Comparison of ENCODE assay signal across 10 cellular contexts in the genomic region with DNA sequence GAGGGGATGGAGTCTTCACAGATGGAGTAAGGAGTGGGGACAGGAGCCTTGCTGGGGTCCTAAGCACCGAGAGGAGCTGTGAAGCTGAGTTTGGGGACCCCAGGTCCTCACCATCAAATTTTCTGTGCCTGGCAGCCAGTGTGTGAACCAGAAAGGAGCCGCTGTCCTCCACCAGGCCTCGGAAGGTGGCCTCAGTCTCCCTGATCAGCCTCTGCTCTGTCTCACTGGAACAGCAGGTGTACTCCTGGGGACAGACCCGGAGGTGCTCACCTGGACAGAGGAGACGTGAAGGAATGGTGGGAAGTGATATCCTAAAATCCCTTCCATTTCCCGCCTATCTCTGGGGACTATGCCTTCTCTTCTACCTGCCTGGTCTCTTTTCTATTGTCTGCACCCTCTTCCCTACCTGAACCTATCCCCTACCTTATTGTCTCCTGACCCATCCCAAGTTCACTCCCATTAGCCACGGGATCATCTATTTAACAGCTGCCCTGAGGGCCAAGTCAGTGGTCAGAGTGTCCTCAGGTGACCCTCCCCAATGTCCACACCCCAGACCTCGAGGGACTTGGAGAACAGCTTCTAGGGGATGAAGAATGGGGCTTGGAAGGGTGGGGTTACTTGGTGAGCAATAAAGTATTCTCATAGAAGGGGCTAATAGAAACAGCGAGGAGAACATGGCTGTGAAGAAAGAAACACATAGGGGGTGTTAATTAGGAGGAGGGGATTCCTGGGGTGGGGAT. TPM values are rescaled to one million over a fixed set of nuclear protein-coding genes. Genes with fewer than 3 reads are reported as not detected.
DNase-seq lines count a peak whose midpoint lies in the region; ATAC-seq, FAIRE-seq and TF ChIP-seq lines count a peak whose summit lies in the region.
"Had no signal": no experiment of that assay in that cellular context is flagged by ENCODE, and none has a peak within 500 bp of the region (broad histone marks: within the 10 kb centered on the region; RNA-seq: fewer than 3 reads in every experiment).

No MANE protein-coding gene starts in this region.

- H3K9me3 ChIP-seq in CD4-positive, alpha-beta memory T cell (ENCODE audit: control insufficient read depth in 1 of 2, low read length in 2 of 2), result no peaks in the 10 kb centered on the region
- no peaks in the 10 kb centered on the region for H3K9me3 ChIP-seq in KOPT-K1 (ENCODE audit: insufficient read depth, low read length, poor library complexity, severe bottlenecking)
- H3K9me3 ChIP-seq in mammary epithelial cell (replicated peaks; ENCODE audit: insufficient read depth, low read length), result peaks cover 5% of the 10 kb centered on the region
- H3K9me3 ChIP-seq: testis had no signal

- no TSS peak for BruUV-seq in mammary epithelial cell (replicated peaks; lab: Mats Ljungman, UMichigan)

- H3K79me2 ChIP-seq in mammary epithelial cell (ENCODE audit: insufficient read depth, low read length), result no peaks in the 10 kb centered on the region

- H3K9me3 Mint-ChIP-seq in CD4-positive, alpha-beta memory T cell, result peaks cover 0 to 2% (median 0%) of the 10 kb centered on the region in 8 donors
- H3K9me3 Mint-ChIP-seq in natural killer cell treated with Interleukin-12 subunit alpha and Interleukin-12 subunit beta and Interleukin-15 and Interleukin-18, amount 100 ng/mL, for 72 hours, result peaks cover 3% of the 10 kb centered on the region

- no peak for DNase-seq in CD4-positive, alpha-beta memory T cell
- DNase-seq in mammary epithelial cell, result no peak
- DNase-seq in natural killer cell treated with Interleukin-12 subunit alpha and Interleukin-12 subunit beta and Interleukin-15 and Interleukin-18, amount 100 ng/mL, for 72 hours (ENCODE audit: low spot score), result no peak
- no peak for DNase-seq in GM19239 (ENCODE audit: insufficient read length, low spot score)
- DNase-seq in posterior cingulate gyrus, result no peak
- no peak for DNase-seq in medulla oblongata (ENCODE audit: extremely low spot score)
- DNase-seq: effector memory CD4-positive, alpha-beta T cell; testis had no signal

- peaks cover 32% of the 10 kb centered on the region for H3K4me1 ChIP-seq in CD4-positive, alpha-beta memory T cell (ENCODE audit: insufficient read depth, low read length)
- H3K4me1 ChIP-seq in mammary epithelial cell (ENCODE audit: insufficient read depth, low read length), result no peaks in the 10 kb centered on the region

- 63% methylated on average over 8 of the region's 9 CpGs for WGBS in mammary epithelial cell (ENCODE audit: low coverage, missing lambda C conversion rate)

- H3K4me2 ChIP-seq in mammary epithelial cell (ENCODE audit: insufficient read depth, low read depth, low read length), result peak overlapping the region; percentile 97

- peak overlapping the region; percentile 92 for H2AFZ ChIP-seq in mammary epithelial cell (ENCODE audit: low read depth, low read length)

- dilution Hi-C loops in mammary epithelial cell (cut with HindIII; ENCODE audit: low sequenced_read_pairs), result no loop called here

- H3K36me3 Mint-ChIP-seq in CD4-positive, alpha-beta memory T cell, result no peaks in the 10 kb centered on the region
- H3K36me3 Mint-ChIP-seq in natural killer cell treated with Interleukin-12 subunit alpha and Interleukin-12 subunit beta and Interleukin-15 and Interleukin-18, amount 100 ng/mL, for 72 hours, result no peaks in the 10 kb centered on the region

- H3K9ac ChIP-seq in mammary epithelial cell (ENCODE audit: insufficient read depth, low read length), result no peak overlapping the region

- no peak for FAIRE-seq in GM19239 (lab: Jason Lieb, UNC)

- POLR2A ChIA-PET in CD4-positive, alpha-beta memory T cell (lab: Charles Lee; ENCODE audit: partially characterized antibody), result interaction anchor here (0.9 to 4.8 kb wide), 8 partner anchors 9 to 96 kb away, joined by 3 to 35 read pairs (median 10); a partner anchor contains a TSS

- no peaks in the 10 kb centered on the region for H4K20me1 ChIP-seq in mammary epithelial cell (ENCODE audit: insufficient read depth, low read length)

- no peak for ATAC-seq in natural killer cell treated with Interleukin-12 subunit alpha and Interleukin-12 subunit beta and Interleukin-15 and Interleukin-18, amount 100 ng/mL, for 72 hours
- ATAC-seq in GM21528 (IDR thresholded peaks at IDR 0.05; ENCODE audit: low FRiP score, unreplicated experiment), result no peak

- H3K27me3 Mint-ChIP-seq in CD4-positive, alpha-beta memory T cell, result peaks cover 0 to 2% of the 10 kb centered on the region in 2 donors
- H3K27me3 Mint-ChIP-seq in natural killer cell treated with Interleukin-12 subunit alpha and Interleukin-12 subunit beta and Interleukin-15 and Interleukin-18, amount 100 ng/mL, for 72 hours, result peaks cover 5 to 7% of the 10 kb centered on the region in 2 donors

- no peak overlapping the region for H3K27ac ChIP-seq in CD4-positive, alpha-beta memory T cell (ENCODE audit: low read depth, low read length)
- peak overlapping the region; percentile 71 for H3K27ac ChIP-seq in KOPT-K1 (ENCODE audit: low read depth, low read length, poor library complexity, severe bottlenecking)
- H3K27ac ChIP-seq in mammary epithelial cell (ENCODE audit: insufficient read depth, low read depth, low read length), result no peak overlapping the region

- TF ChIP-seq CTCF in mammary epithelial cell (conservative IDR thresholded peaks at IDR 0.05 in 1 of 2, IDR thresholded peaks at IDR 0.05 in 1 of 2; ENCODE audit: extremely low read depth in 1 of 2, insufficient read depth in 1 of 2, low read depth in 1 of 2, low read length in 2 of 2), result no peak

- H3K27me3 ChIP-seq in CD4-positive, alpha-beta memory T cell (ENCODE audit: insufficient read depth, low read length), result no peaks in the 10 kb centered on the region
- H3K27me3 ChIP-seq in mammary epithelial cell (ENCODE audit: insufficient read depth, low read length), result no peaks in the 10 kb centered on the region
- H3K27me3 ChIP-seq: testis had no signal

- CTCF ChIA-PET in CD4-positive, alpha-beta memory T cell (lab: Charles Lee; ENCODE audit: partially characterized antibody), result interaction anchor here (1.2 to 2.6 kb wide), 3 partner anchors 8 to 43 kb away, joined by 3 to 9 read pairs (median 9); a partner anchor contains a TSS
- CTCF ChIA-PET in mammary epithelial cell (lab: Charles Lee; ENCODE audit: low non-redundant PET), result no interaction called here

- no peak overlapping the region for H3K4me3 ChIP-seq in CD4-positive, alpha-beta memory T cell (ENCODE audit: low read length in 2 of 2)
- H3K4me3 ChIP-seq in mammary epithelial cell (replicated peaks in 1 of 3; ENCODE audit: insufficient read depth in 1 of 3, low read depth in 2 of 3, low read length in 3 of 3), result peak overlapping the region; percentile 54 to 68 (median 60)

- peak overlapping the region; percentile 37 to 91 (median 72) for H3K27ac Mint-ChIP-seq in CD4-positive, alpha-beta memory T cell
- no peak overlapping the region for H3K27ac Mint-ChIP-seq in natural killer cell treated with Interleukin-12 subunit alpha and Interleukin-12 subunit beta and Interleukin-15 and Interleukin-18, amount 100 ng/mL, for 72 hours

- intact Hi-C loops in CD4-positive, alpha-beta memory T cell (cut with micrococcal nuclease), result loop anchor here (5.0 kb wide), 1 partner anchor 36 kb away; no protein-coding TSS in a partner anchor
- intact Hi-C loops in mammary epithelial cell (cut with micrococcal nuclease) (loop anchor here (2.0 kb wide), 1 partner anchor 13 kb away; no protein-coding TSS in a partner anchor), posterior cingulate gyrus (cut with DNase I) (no loop called here)

- no peaks in the 10 kb centered on the region for H3K36me3 ChIP-seq in CD4-positive, alpha-beta memory T cell (ENCODE audit: insufficient read depth, low read length)
- H3K36me3 ChIP-seq in KOPT-K1 (ENCODE audit: insufficient read depth, low read length) (peaks cover 25% of the 10 kb centered on the region; the same call in 1 of the 2 replicates), mammary epithelial cell (ENCODE audit: insufficient read depth, low read length) (no peaks in the 10 kb centered on the region)

- peak overlapping the region; percentile 66 to 83 (median 80) for H3K4me3 Mint-ChIP-seq in CD4-positive, alpha-beta memory T cell
- peak overlapping the region; percentile 45 for H3K4me3 Mint-ChIP-seq in natural killer cell treated with Interleukin-12 subunit alpha and Interleukin-12 subunit beta and Interleukin-15 and Interleukin-18, amount 100 ng/mL, for 72 hours

- H3K4me1 Mint-ChIP-seq in CD4-positive, alpha-beta memory T cell, result peaks cover 21 to 45% (median 30%) of the 10 kb centered on the region in 4 donors
- peaks cover 23 to 28% of the 10 kb centered on the region in 2 donors for H3K4me1 Mint-ChIP-seq in natural killer cell treated with Interleukin-12 subunit alpha and Interleukin-12 subunit beta and Interleukin-15 and Interleukin-18, amount 100 ng/mL, for 72 hours (ENCODE audit: low read depth in 2 of 2)

- in situ Hi-C loops in mammary epithelial cell (cut with MboI; ENCODE audit: low sequenced_read_pairs in 2 of 2), result no loop called here

RNA-seq across cellular contexts. Expression of a gene that starts 0.9 kb away (rescaled TPM):
- total RNA-seq in CD4-positive, alpha-beta memory T cell, result 10 to 100 TPM; 11.8 to 12.5 TPM
- polyA plus RNA-seq in CD4-positive, alpha-beta memory T cell, result under 1 TPM in 1 of 2 donors, not detected in 1; 0.73 TPM
- total RNA-seq in mammary epithelial cell, result 1 to 10 TPM; 4.0 to 6.4 TPM
- 0.53 TPM for polyA plus RNA-seq in mammary epithelial cell
- polyA minus RNA-seq in mammary epithelial cell, result 0.88 TPM
- 1 to 10 TPM; 2.6 to 2.7 TPM for total RNA-seq in natural killer cell treated with Interleukin-12 subunit alpha and Interleukin-12 subunit beta and Interleukin-15 and Interleukin-18, amount 100 ng/mL, for 72 hours

RNA-seq across cellular contexts. Expression of a gene that starts 1.5 kb away (rescaled TPM):
- 1 to 10 TPM; 6.5 to 7.7 TPM for total RNA-seq in CD4-positive, alpha-beta memory T cell
- polyA plus RNA-seq in CD4-positive, alpha-beta memory T cell, result 1 to 10 TPM; 1.6 to 3.7 TPM
- 1 to 10 TPM in 1 of 2 donors, under 1 TPM in 1; 0.33 to 2.7 TPM for total RNA-seq in mammary epithelial cell
- polyA plus RNA-seq in mammary epithelial cell, result 0.34 TPM
- not detected for polyA minus RNA-seq in mammary epithelial cell
- 10 to 100 TPM; 13.7 to 24.4 TPM for total RNA-seq in natural killer cell treated with Interleukin-12 subunit alpha and Interleukin-12 subunit beta and Interleukin-15 and Interleukin-18, amount 100 ng/mL, for 72 hours

RNA-seq across cellular contexts. Expression of a gene that starts 7.8 kb away (rescaled TPM):
- total RNA-seq in CD4-positive, alpha-beta memory T cell, result 1 to 10 TPM; 8.0 to 8.9 TPM
- polyA plus RNA-seq in CD4-positive, alpha-beta memory T cell, result 1 to 10 TPM; 2.3 to 5.0 TPM
- 10 to 100 TPM in 1 of 2 donors, 1 to 10 TPM in 1; 2.0 to 10.6 TPM for total RNA-seq in mammary epithelial cell
- 5.9 TPM for polyA plus RNA-seq in mammary epithelial cell
- 2.6 TPM for polyA minus RNA-seq in mammary epithelial cell
- 1 to 10 TPM in 1 of 2 donors, under 1 TPM in 1; 0.57 to 1.1 TPM for total RNA-seq in natural killer cell treated with Interleukin-12 subunit alpha and Interleukin-12 subunit beta and Interleukin-15 and Interleukin-18, amount 100 ng/mL, for 72 hours

RNA-seq across cellular contexts. Expression of a gene that starts 17.7 kb away (rescaled TPM):
- 10 to 100 TPM; 68.7 to 73.0 TPM for total RNA-seq in CD4-positive, alpha-beta memory T cell
- polyA plus RNA-seq in CD4-positive, alpha-beta memory T cell, result 1 to 10 TPM; 1.4 to 5.5 TPM
- total RNA-seq in mammary epithelial cell, result 10 to 100 TPM; 15.3 to 28.5 TPM
- 3.0 TPM for polyA plus RNA-seq in mammary epithelial cell
- 5.3 TPM for polyA minus RNA-seq in mammary epithelial cell
- 10 to 100 TPM; 46.2 to 52.7 TPM for total RNA-seq in natural killer cell treated with Interleukin-12 subunit alpha and Interleukin-12 subunit beta and Interleukin-15 and Interleukin-18, amount 100 ng/mL, for 72 hours

RNA-seq across cellular contexts. Expression of a gene that starts 27.5 kb away (rescaled TPM):
- 100 to 1,000 TPM; 178 to 189 TPM for total RNA-seq in CD4-positive, alpha-beta memory T cell
- polyA plus RNA-seq in CD4-positive, alpha-beta memory T cell, result 100 to 1,000 TPM; 423 to 501 TPM
- 10 to 100 TPM; 41.7 to 73.2 TPM for total RNA-seq in mammary epithelial cell
- 221 TPM for polyA plus RNA-seq in mammary epithelial cell
- 25.1 TPM for polyA minus RNA-seq in mammary epithelial cell
- total RNA-seq in natural killer cell treated with Interleukin-12 subunit alpha and Interleukin-12 subunit beta and Interleukin-15 and Interleukin-18, amount 100 ng/mL, for 72 hours, result 100 to 1,000 TPM; 124 to 145 TPM

Comparison
In these comparisons a context has a peak if more than half of its experiments do, and no peak if none do; other contexts are left out.
1. H3K4me3 ChIP-seq: peak in mammary epithelial cell (3 of 3); none in CD4-positive, alpha-beta memory T cell (0 of 2).
2. H3K27ac Mint-ChIP-seq: peak in CD4-positive, alpha-beta memory T cell (7 of 7); none in natural killer cell treated with Interleukin-12 subunit alpha and Interleukin-12 subunit beta and Interleukin-15 and Interleukin-18, amount 100 ng/mL, for 72 hours (0 of 2).